In the genomic region with DNA sequence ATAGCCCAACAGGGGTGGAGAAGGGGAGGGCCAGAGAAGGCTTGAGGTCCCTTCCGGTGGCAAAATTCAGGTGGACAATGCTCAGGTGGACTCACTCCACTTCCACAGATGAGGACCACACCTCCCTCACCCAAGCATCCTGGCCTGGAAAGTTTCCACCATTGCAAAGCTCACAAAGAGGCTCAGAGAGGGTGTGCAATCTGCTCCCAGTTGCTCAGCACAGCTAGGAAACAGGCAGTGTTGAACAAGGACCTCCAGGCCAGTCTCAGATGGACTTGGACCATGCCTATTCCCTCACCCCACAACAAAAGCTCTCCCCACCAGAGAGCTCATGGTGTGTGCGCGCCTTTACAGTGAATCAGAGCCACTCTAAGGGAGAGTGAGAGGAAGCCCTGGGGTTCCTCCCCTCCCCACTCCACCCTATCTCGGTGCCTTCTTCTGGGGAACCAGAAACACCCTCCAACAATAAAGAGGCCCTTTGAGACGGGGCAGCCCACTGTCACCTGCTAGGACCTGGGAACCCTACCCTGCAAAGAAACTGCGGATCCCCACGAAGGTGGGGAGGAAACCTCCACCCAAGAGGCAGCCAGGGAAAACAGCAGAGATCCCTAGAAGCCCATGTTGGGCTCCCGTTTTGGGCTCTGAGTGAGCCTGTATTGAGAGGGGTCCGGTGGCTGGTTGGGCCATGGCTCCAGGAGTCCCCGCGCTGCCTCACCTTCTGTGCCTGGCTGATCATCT, we compare ENCODE assay signal across 1 cellular context.
A peak's percentile ranks its signal among the peaks of the same experiment; 100 is the strongest.
TF ChIP-seq lines count a peak whose summit lies in the region.

No MANE protein-coding gene starts in this region.

TF ChIP-seq in K562, 482 proteins besides CTCF, POLR2A, EP300 and RAD21:
- TF ChIP-seq ZNF124 (CRISPR knock-in tag; IDR thresholded peaks at IDR 0.05) (no peak), ZFP36 (IDR thresholded peaks at IDR 0.05; ENCODE audit: low read depth, low read length, partially characterized antibody) (peak; percentile 57), RBM25 (IDR thresholded peaks at IDR 0.05; ENCODE audit: low read depth, low read length, severe bottlenecking) (peak; percentile 51)
TF ChIP-seq in K562: peak in this region for 2.
